Comparison of ENCODE assay signal across 1 cellular context in genomic region chr12:120497524-120498150, GRCh38.
TF ChIP-seq lines count a peak whose summit lies in the region.

No MANE protein-coding gene starts in this region.

TF ChIP-seq in SK-N-SH treated with all-trans-retinoic acid at 6 μM for 48 hours, 23 proteins besides CTCF, POLR2A, EP300 and RAD21 (continued from another document):
- TF ChIP-seq TSHZ2 (CRISPR knock-in tag; IDR thresholded peaks at IDR 0.05), result no peak
- no peak for TF ChIP-seq CREB5 (CRISPR knock-in tag; IDR thresholded peaks at IDR 0.05; ENCODE audit: low read depth)
- TF ChIP-seq RARB (CRISPR knock-in tag; IDR thresholded peaks at IDR 0.05), result no peak
- TF ChIP-seq OSR1 (CRISPR knock-in tag; IDR thresholded peaks at IDR 0.05), result no peak
- TF ChIP-seq ZNF8 (CRISPR knock-in tag; IDR thresholded peaks at IDR 0.05), result no peak
- no peak for TF ChIP-seq POU6F1 (CRISPR knock-in tag; IDR thresholded peaks at IDR 0.05; ENCODE audit: borderline replicate concordance, low read depth)
